10 cellular contexts compared by ENCODE assay signal in genomic region chr20:373171-373890, GRCh38. TPM values are rescaled to one million over a fixed set of nuclear protein-coding genes. Genes with fewer than 3 reads are reported as not detected.
DNase-seq lines count a peak whose midpoint lies in the region; ATAC-seq and TF ChIP-seq lines count a peak whose summit lies in the region.
"Had no signal": no experiment of that assay in that cellular context is flagged by ENCODE, and none has a peak within 500 bp of the region (broad histone marks: within the 10 kb centered on the region; RNA-seq: fewer than 3 reads in every experiment).

No MANE protein-coding gene starts in this region.

- POLR2A ChIA-PET in activated CD8-positive, alpha-beta T cell treated with anti-CD3 and anti-CD28 coated beads, Interleukin-2, amount 10 ng/mL, durations not matched to agents 7 days and 5 days (lab: Charles Lee): interaction anchor here (0.8 to 1.3 kb wide), 2 partner anchors 8 to 11 kb away, joined by 3 to 4 read pairs; no protein-coding TSS in a partner anchor
- POLR2A ChIA-PET in activated CD8-positive, alpha-beta T cell treated with anti-CD3 and anti-CD28 coated beads for 36 hours (lab: Charles Lee): interaction anchor here (1.0 to 1.3 kb wide), 3 partner anchors 9 to 60 kb away, joined by 3 read pairs; no protein-coding TSS in a partner anchor

- no peak for DNase-seq in activated CD8-positive, alpha-beta T cell treated with anti-CD3 and anti-CD28 coated beads, Interleukin-2, amount 10 ng/mL, durations not matched to agents 7 days and 5 days
- DNase-seq in activated CD8-positive, alpha-beta T cell treated with anti-CD3 and anti-CD28 coated beads for 36 hours: no peak
- DNase-seq in SK-N-MC (ENCODE audit: low read depth, low spot score) (no peak), fibroblast of the aortic adventitia (ENCODE audit: low read depth) (peak; percentile 88), left lobe of liver (ENCODE audit: low spot score) (no peak), GM10266 (ENCODE audit: extremely low spot score) (no peak)
- no peak for DNase-seq in stimulated activated naive CD8-positive, alpha-beta T cell treated with anti-CD3 and anti-CD28 coated beads, Interleukin-15, amount 100 ng/mL, for 72 hours
- DNase-seq: DMS79 had no signal

- H3K4me3 Mint-ChIP-seq in activated CD8-positive, alpha-beta T cell treated with anti-CD3 and anti-CD28 coated beads, Interleukin-2, amount 10 ng/mL, durations not matched to agents 7 days and 5 days: no peak overlapping the region
- no peak overlapping the region for H3K4me3 Mint-ChIP-seq in activated CD8-positive, alpha-beta T cell treated with anti-CD3 and anti-CD28 coated beads for 36 hours
- H3K4me3 Mint-ChIP-seq in stimulated activated naive CD8-positive, alpha-beta T cell treated with anti-CD3 and anti-CD28 coated beads, Interleukin-15, amount 100 ng/mL, for 72 hours: peak overlapping the region in 1 of 2 donors; percentile 7

- peaks cover 35% of the 10 kb centered on the region for H3K4me1 Mint-ChIP-seq in activated CD8-positive, alpha-beta T cell treated with anti-CD3 and anti-CD28 coated beads, Interleukin-2, amount 10 ng/mL, durations not matched to agents 7 days and 5 days (ENCODE audit: low read depth)
- peaks cover 21% of the 10 kb centered on the region for H3K4me1 Mint-ChIP-seq in activated CD8-positive, alpha-beta T cell treated with anti-CD3 and anti-CD28 coated beads for 36 hours (ENCODE audit: low read depth)
- H3K4me1 Mint-ChIP-seq in stimulated activated naive CD8-positive, alpha-beta T cell treated with anti-CD3 and anti-CD28 coated beads, Interleukin-15, amount 100 ng/mL, for 72 hours: peaks cover 31% of the 10 kb centered on the region

- H3K9ac ChIP-seq in SK-N-MC (ENCODE audit: insufficient read length): no peak overlapping the region

- H3K27ac Mint-ChIP-seq in activated CD8-positive, alpha-beta T cell treated with anti-CD3 and anti-CD28 coated beads, Interleukin-2, amount 10 ng/mL, durations not matched to agents 7 days and 5 days: peak overlapping the region; percentile 35
- H3K27ac Mint-ChIP-seq in activated CD8-positive, alpha-beta T cell treated with anti-CD3 and anti-CD28 coated beads for 36 hours: no peak overlapping the region
- H3K27ac Mint-ChIP-seq in stimulated activated naive CD8-positive, alpha-beta T cell treated with anti-CD3 and anti-CD28 coated beads, Interleukin-15, amount 100 ng/mL, for 72 hours: peak overlapping the region in 1 of 2 donors; percentile 44

- ATAC-seq in activated CD8-positive, alpha-beta T cell treated with anti-CD3 and anti-CD28 coated beads, Interleukin-2, amount 10 ng/mL, durations not matched to agents 7 days and 5 days: no peak
- no peak for ATAC-seq in activated CD8-positive, alpha-beta T cell treated with anti-CD3 and anti-CD28 coated beads for 36 hours
- ATAC-seq in stimulated activated naive CD8-positive, alpha-beta T cell treated with anti-CD3 and anti-CD28 coated beads, Interleukin-15, amount 100 ng/mL, for 72 hours: peak; percentile 8
- no peak for ATAC-seq in HG02588 (IDR thresholded peaks at IDR 0.05; ENCODE audit: unreplicated experiment)
- ATAC-seq in left lobe of liver: no peak

- peak overlapping the region; percentile 42; the same call in 1 of the 2 replicates for H3K27ac ChIP-seq in SK-N-MC

- H3K9me3 ChIP-seq in SK-N-MC (ENCODE audit: low read depth, low read length): no peaks in the 10 kb centered on the region
- H3K9me3 ChIP-seq: psoas muscle had no signal

- intact Hi-C loops in activated CD8-positive, alpha-beta T cell treated with anti-CD3 and anti-CD28 coated beads for 36 hours (cut with micrococcal nuclease): no loop called here

- CTCF ChIA-PET in activated CD8-positive, alpha-beta T cell treated with anti-CD3 and anti-CD28 coated beads, Interleukin-2, amount 10 ng/mL, durations not matched to agents 7 days and 5 days (lab: Charles Lee): interaction anchor here (1.8 kb wide), 1 partner anchor 25 kb away, joined by 3 read pairs; no protein-coding TSS in a partner anchor
- CTCF ChIA-PET in activated CD8-positive, alpha-beta T cell treated with anti-CD3 and anti-CD28 coated beads for 36 hours (lab: Charles Lee): interaction anchor here (1.0 kb wide), 2 partner anchors 18 to 58 kb away, joined by 3 to 7 read pairs; no protein-coding TSS in a partner anchor

- no peaks in the 10 kb centered on the region for H3K36me3 ChIP-seq in SK-N-MC (ENCODE audit: insufficient read depth, low read length)

- peaks cover 5% of the 10 kb centered on the region for H3K27me3 Mint-ChIP-seq in activated CD8-positive, alpha-beta T cell treated with anti-CD3 and anti-CD28 coated beads, Interleukin-2, amount 10 ng/mL, durations not matched to agents 7 days and 5 days (ENCODE audit: low read depth)
- peaks cover 1% of the 10 kb centered on the region for H3K27me3 Mint-ChIP-seq in activated CD8-positive, alpha-beta T cell treated with anti-CD3 and anti-CD28 coated beads for 36 hours
- H3K27me3 Mint-ChIP-seq in stimulated activated naive CD8-positive, alpha-beta T cell treated with anti-CD3 and anti-CD28 coated beads, Interleukin-15, amount 100 ng/mL, for 72 hours: peaks cover 20% of the 10 kb centered on the region

- TF ChIP-seq CTCF in activated CD8-positive, alpha-beta T cell treated with anti-CD3 and anti-CD28 coated beads for 36 hours (IDR thresholded peaks at IDR 0.05): no peak
- TF ChIP-seq CTCF in fibroblast of the aortic adventitia (IDR thresholded peaks at IDR 0.05; ENCODE audit: insufficient read depth, low read length) (no peak), GM10266 (IDR thresholded peaks at IDR 0.05; ENCODE audit: control insufficient read depth, insufficient read depth, low read depth, missing control alignments) (no peak)

- no peaks in the 10 kb centered on the region for H3K36me3 Mint-ChIP-seq in activated CD8-positive, alpha-beta T cell treated with anti-CD3 and anti-CD28 coated beads, Interleukin-2, amount 10 ng/mL, durations not matched to agents 7 days and 5 days (ENCODE audit: low read depth)
- no peaks in the 10 kb centered on the region for H3K36me3 Mint-ChIP-seq in activated CD8-positive, alpha-beta T cell treated with anti-CD3 and anti-CD28 coated beads for 36 hours (ENCODE audit: low read depth)

- H3K4me3 ChIP-seq in SK-N-MC (no peak overlapping the region), fibroblast of the aortic adventitia (ENCODE audit: low read depth, low read length) (no peak overlapping the region)
- H3K4me3 ChIP-seq: psoas muscle had no signal

- H3K9me3 Mint-ChIP-seq in activated CD8-positive, alpha-beta T cell treated with anti-CD3 and anti-CD28 coated beads, Interleukin-2, amount 10 ng/mL, durations not matched to agents 7 days and 5 days (ENCODE audit: insufficient read depth): no peaks in the 10 kb centered on the region
- H3K9me3 Mint-ChIP-seq in activated CD8-positive, alpha-beta T cell treated with anti-CD3 and anti-CD28 coated beads for 36 hours: no peaks in the 10 kb centered on the region
- H3K9me3 Mint-ChIP-seq in stimulated activated naive CD8-positive, alpha-beta T cell treated with anti-CD3 and anti-CD28 coated beads, Interleukin-15, amount 100 ng/mL, for 72 hours: no peaks in the 10 kb centered on the region

RNA-seq across cellular contexts. Expression of gene TRIB3, which starts 7.2 kb away (rescaled TPM):
- 10 to 100 TPM; 32.6 to 32.8 TPM for total RNA-seq in activated CD8-positive, alpha-beta T cell treated with anti-CD3 and anti-CD28 coated beads, Interleukin-2, amount 10 ng/mL, durations not matched to agents 7 days and 5 days
- 10 to 100 TPM; 59.5 to 62.5 TPM for total RNA-seq in activated CD8-positive, alpha-beta T cell treated with anti-CD3 and anti-CD28 coated beads for 36 hours
- total RNA-seq in fibroblast of the aortic adventitia (ENCODE audit: low replicate concordance): 71.0 and 72.8 TPM in 2 replicates
- total RNA-seq in left lobe of liver: 18.3 TPM

RNA-seq across cellular contexts. Expression of gene NRSN2, which starts 26.4 kb away (rescaled TPM):
- 1 to 10 TPM; 1.4 to 2.4 TPM for total RNA-seq in activated CD8-positive, alpha-beta T cell treated with anti-CD3 and anti-CD28 coated beads, Interleukin-2, amount 10 ng/mL, durations not matched to agents 7 days and 5 days
- 1 to 10 TPM; 8.0 to 8.7 TPM for total RNA-seq in activated CD8-positive, alpha-beta T cell treated with anti-CD3 and anti-CD28 coated beads for 36 hours
- total RNA-seq in fibroblast of the aortic adventitia (ENCODE audit: low replicate concordance): 34.2 and 50.9 TPM in 2 replicates
- 3.1 TPM for total RNA-seq in left lobe of liver

RNA-seq across cellular contexts. Expression of gene RBCK1, which starts 34.8 kb away (rescaled TPM):
- total RNA-seq in activated CD8-positive, alpha-beta T cell treated with anti-CD3 and anti-CD28 coated beads, Interleukin-2, amount 10 ng/mL, durations not matched to agents 7 days and 5 days: 100 to 1,000 TPM; 135 to 149 TPM
- 100 to 1,000 TPM; 122 to 130 TPM for total RNA-seq in activated CD8-positive, alpha-beta T cell treated with anti-CD3 and anti-CD28 coated beads for 36 hours
- total RNA-seq in fibroblast of the aortic adventitia (ENCODE audit: low replicate concordance) (60.7 and 75.3 TPM in 2 replicates), left lobe of liver (73.9 TPM)

RNA-seq across cellular contexts. Expression of gene SOX12, which starts 48.0 kb away (rescaled TPM):
- total RNA-seq in activated CD8-positive, alpha-beta T cell treated with anti-CD3 and anti-CD28 coated beads, Interleukin-2, amount 10 ng/mL, durations not matched to agents 7 days and 5 days: 1 to 10 TPM; 5.5 to 5.8 TPM
- 10 to 100 TPM; 12.8 to 13.0 TPM for total RNA-seq in activated CD8-positive, alpha-beta T cell treated with anti-CD3 and anti-CD28 coated beads for 36 hours
- 7.7 and 15.9 TPM in 2 replicates for total RNA-seq in fibroblast of the aortic adventitia (ENCODE audit: low replicate concordance)
- 5.6 TPM for total RNA-seq in left lobe of liver
